ENCODE assay signal across 8 cellular contexts in genomic region chr19:4457654-4458406, GRCh38. TPM values are rescaled to one million over a fixed set of nuclear protein-coding genes. Genes with fewer than 3 reads are reported as not detected.
DNase-seq lines count a peak whose midpoint lies in the region; ATAC-seq lines count a peak whose summit lies in the region.

Gene UBXN6 (minus strand): TSS chr19:4457794. CDS start chr19:4457697, 97 bp downstream.

- H4K20me1 ChIP-seq in GM23248 (ENCODE audit: insufficient read depth): no peaks in the 10 kb centered on the region

- WGBS in GM23248 (ENCODE audit: low coverage in 1 of 2, low lambda C conversion rate in 2 of 2, missing lambda C conversion rate in 2 of 2), 2 experiments: 4 to 7% methylated on average over 40 to 52 of the region's 52 CpGs

- in situ Hi-C loops in GM23248 (cut with MboI): no loop called here

- peaks cover 8% of the 10 kb centered on the region; the same call in 1 of the 2 replicates for H3K4me1 ChIP-seq in GM23248 (ENCODE audit: insufficient read depth)

- peak within 1 kb of the TSS; percentile 85 for H3K4me3 ChIP-seq in GM23248

- peaks cover 40% of the 10 kb centered on the region for H3K79me2 ChIP-seq in GM23248 (ENCODE audit: insufficient read depth)

- peak within 1 kb of the TSS; percentile 94 for H3K27ac Mint-ChIP-seq in activated T-helper 1 cell treated with anti-CD3 and anti-CD28 coated beads, Interleukin-12 subunit alpha, Interleukin-12 subunit beta, Interleukin-2, Interleukin-4 antibody, amounts not matched to agents 30 ng/mL and 10 ng/mL and 1 ng/mL, durations not matched to agents 14 hours and 24 hours and 36 hours
- peak within 1 kb of the TSS; percentile 90 to 97 (median 94) for H3K27ac Mint-ChIP-seq in naive B cell
- peak within 1 kb of the TSS; percentile 78 for H3K27ac Mint-ChIP-seq in stimulated activated memory B cell treated with anti-CD40 and anti-IgM and Interleukin-4, amounts not matched to agents 10 μg/mL and 1 μg/mL and 100 μg/mL, for 72 hours

- peak within 1 kb of the TSS; percentile 92 for H3K4me3 Mint-ChIP-seq in activated T-helper 1 cell treated with anti-CD3 and anti-CD28 coated beads, Interleukin-12 subunit alpha, Interleukin-12 subunit beta, Interleukin-2, Interleukin-4 antibody, amounts not matched to agents 30 ng/mL and 10 ng/mL and 1 ng/mL, durations not matched to agents 14 hours and 24 hours and 36 hours
- peak within 1 kb of the TSS; percentile 83 to 96 (median 92) for H3K4me3 Mint-ChIP-seq in naive B cell
- H3K4me3 Mint-ChIP-seq in stimulated activated memory B cell treated with anti-CD40 and anti-IgM and Interleukin-4, amounts not matched to agents 10 μg/mL and 1 μg/mL and 100 μg/mL, for 72 hours: peak within 1 kb of the TSS; percentile 84

- H3K4me2 ChIP-seq in GM23248 (ENCODE audit: unreplicated experiment): peak within 1 kb of the TSS; percentile 93

- 0 out of 2 replicates have a peak, but pooled peaks cover 4% of the 10 kb centered on the region for H3F3A ChIP-seq in GM23248 (ENCODE audit: insufficient read depth)

- peaks cover 2% of the 10 kb centered on the region for H3K27me3 Mint-ChIP-seq in activated T-helper 1 cell treated with anti-CD3 and anti-CD28 coated beads, Interleukin-12 subunit alpha, Interleukin-12 subunit beta, Interleukin-2, Interleukin-4 antibody, amounts not matched to agents 30 ng/mL and 10 ng/mL and 1 ng/mL, durations not matched to agents 14 hours and 24 hours and 36 hours (ENCODE audit: insufficient read depth)
- no peaks in the 10 kb centered on the region for H3K27me3 Mint-ChIP-seq in naive B cell
- H3K27me3 Mint-ChIP-seq in stimulated activated memory B cell treated with anti-CD40 and anti-IgM and Interleukin-4, amounts not matched to agents 10 μg/mL and 1 μg/mL and 100 μg/mL, for 72 hours: no peaks in the 10 kb centered on the region

- H3K9me2 ChIP-seq in GM23248 (ENCODE audit: insufficient read depth): no peaks in the 10 kb centered on the region

- intact Hi-C loops in activated T-helper 1 cell treated with anti-CD3 and anti-CD28 coated beads, Interleukin-12 subunit alpha, Interleukin-12 subunit beta, Interleukin-2, Interleukin-4 antibody, amounts not matched to agents 30 ng/mL and 10 ng/mL and 1 ng/mL, durations not matched to agents 14 hours and 24 hours and 36 hours (cut with micrococcal nuclease): loop anchor here (1.0 to 2.0 kb wide), 5 partner anchors 13 to 211 kb away; partner anchors contain the start of genes CHAF1A, MPND and YJU2

- no peaks in the 10 kb centered on the region for H3K27me3 ChIP-seq in GM23248 (replicated peaks; ENCODE audit: insufficient read depth)

- ATAC-seq in naive B cell (ENCODE audit: low read depth in 2 of 2): peak; percentile 97 to 98
- ATAC-seq in stimulated activated memory B cell treated with anti-CD40 and anti-IgM and Interleukin-4, amounts not matched to agents 10 μg/mL and 1 μg/mL and 100 μg/mL, for 72 hours: peak; percentile 97

- no peaks in the 10 kb centered on the region for H3K36me3 ChIP-seq in GM23248 (ENCODE audit: low read depth)

- DNase-seq in DMS53 treated with DMSO at 0.1 percent for 48 hours (lab: John Stamatoyannopoulos, UW; ENCODE audit: unreplicated experiment) (peak; percentile 85), GM23248 (peak; percentile 100), Kasumi-1 (lab: John Stamatoyannopoulos, UW) (peak; percentile 92 to 94), RPMI7951 (ENCODE audit: low read depth) (peak; percentile 98), fibroblast of gingiva (ENCODE audit: low read depth) (peak; percentile 100), naive B cell (peak; percentile 95)
- peak; percentile 98 for DNase-seq in activated T-helper 1 cell treated with anti-CD3 and anti-CD28 coated beads, Interleukin-12 subunit alpha, Interleukin-12 subunit beta, Interleukin-2, Interleukin-4 antibody, amounts not matched to agents 30 ng/mL and 10 ng/mL and 1 ng/mL, durations not matched to agents 14 hours and 24 hours and 36 hours (ENCODE audit: low spot score)

- H3K36me3 Mint-ChIP-seq in activated T-helper 1 cell treated with anti-CD3 and anti-CD28 coated beads, Interleukin-12 subunit alpha, Interleukin-12 subunit beta, Interleukin-2, Interleukin-4 antibody, amounts not matched to agents 30 ng/mL and 10 ng/mL and 1 ng/mL, durations not matched to agents 14 hours and 24 hours and 36 hours (ENCODE audit: low read depth): no peaks in the 10 kb centered on the region
- H3K36me3 Mint-ChIP-seq in naive B cell: no peaks in the 10 kb centered on the region
- H3K36me3 Mint-ChIP-seq in stimulated activated memory B cell treated with anti-CD40 and anti-IgM and Interleukin-4, amounts not matched to agents 10 μg/mL and 1 μg/mL and 100 μg/mL, for 72 hours: peaks cover 7% of the 10 kb centered on the region

- peak within 1 kb of the TSS; percentile 98 for H3K9ac ChIP-seq in GM23248

- peak within 1 kb of the TSS; percentile 94 for H3K27ac ChIP-seq in GM23248

- H3K9me3 ChIP-seq in GM23248 (ENCODE audit: low read depth): no peaks in the 10 kb centered on the region

- no peaks in the 10 kb centered on the region for H3K9me3 Mint-ChIP-seq in activated T-helper 1 cell treated with anti-CD3 and anti-CD28 coated beads, Interleukin-12 subunit alpha, Interleukin-12 subunit beta, Interleukin-2, Interleukin-4 antibody, amounts not matched to agents 30 ng/mL and 10 ng/mL and 1 ng/mL, durations not matched to agents 14 hours and 24 hours and 36 hours
- H3K9me3 Mint-ChIP-seq in naive B cell: no peaks in the 10 kb centered on the region
- no peaks in the 10 kb centered on the region for H3K9me3 Mint-ChIP-seq in stimulated activated memory B cell treated with anti-CD40 and anti-IgM and Interleukin-4, amounts not matched to agents 10 μg/mL and 1 μg/mL and 100 μg/mL, for 72 hours

- peak within 1 kb of the TSS; percentile 60 for H2AFZ ChIP-seq in GM23248

- H3K4me1 Mint-ChIP-seq in activated T-helper 1 cell treated with anti-CD3 and anti-CD28 coated beads, Interleukin-12 subunit alpha, Interleukin-12 subunit beta, Interleukin-2, Interleukin-4 antibody, amounts not matched to agents 30 ng/mL and 10 ng/mL and 1 ng/mL, durations not matched to agents 14 hours and 24 hours and 36 hours (ENCODE audit: low read depth): peaks cover 11% of the 10 kb centered on the region
- peaks cover 13 to 27% (median 24%) of the 10 kb centered on the region in 3 donors for H3K4me1 Mint-ChIP-seq in naive B cell
- peaks cover 24% of the 10 kb centered on the region for H3K4me1 Mint-ChIP-seq in stimulated activated memory B cell treated with anti-CD40 and anti-IgM and Interleukin-4, amounts not matched to agents 10 μg/mL and 1 μg/mL and 100 μg/mL, for 72 hours

RNA-seq across cellular contexts. Expression of gene UBXN6, which starts in this region (rescaled TPM):
- 113 and 118 TPM in 2 replicates for total RNA-seq in GM23248 (2014; rRNA removed; shearing (Covaris generic))
- polyA plus RNA-seq in GM23248 (2016; fragmentation: Nextera tagmentation; extraction: Ambion mirVana): 45.8 and 48.8 TPM in 2 replicates
- 44.5 and 101 TPM in 2 replicates for total RNA-seq in RPMI7951 (2014; rRNA removed; shearing (Covaris generic))
- 49.5 and 51.0 TPM in 2 replicates for total RNA-seq in activated T-helper 1 cell treated with anti-CD3 and anti-CD28 coated beads, Interleukin-12 subunit alpha, Interleukin-12 subunit beta, Interleukin-2, Interleukin-4 antibody, amounts not matched to agents 30 ng/mL and 10 ng/mL and 1 ng/mL, durations not matched to agents 14 hours and 24 hours and 36 hours
- 1 to 10 TPM; 3.6 to 9.1 (median 5.6) TPM for polyA plus RNA-seq in naive B cell (ENCODE audit: low read depth in 6 of 6)

Comparison
In these comparisons a context has a peak if more than half of its experiments do, and no peak if none do; other contexts are left out.
1. Peak in every context shown above with its lines: DNase-seq, ATAC-seq, H3K4me3 ChIP-seq and H3K27ac ChIP-seq.